In genomic region chr5:143495823-143496275, GRCh38 we compare ENCODE assay signal across 10 cellular contexts.
DNase-seq lines count a peak whose midpoint lies in the region; ATAC-seq and TF ChIP-seq lines count a peak whose summit lies in the region.
"Had no signal": no experiment of that assay in that cellular context is flagged by ENCODE, and none has a peak within 500 bp of the region (broad histone marks: within the 10 kb centered on the region; RNA-seq: fewer than 3 reads in every experiment).

No MANE protein-coding gene starts in this region.

- no peaks in the 10 kb centered on the region for H3K36me3 ChIP-seq in right lobe of liver
- H3K36me3 ChIP-seq in colonic mucosa: no peaks in the 10 kb centered on the region

- no peak for TF ChIP-seq POLR2A in right lobe of liver (IDR thresholded peaks at IDR 0.05)

- peaks cover 0 to 1% of the 10 kb centered on the region in 2 donors for H3K36me3 Mint-ChIP-seq in activated T-cell treated with anti-CD3 and anti-CD28 coated beads, Interleukin-2, amount 50 U/mL, for 72 hours (ENCODE audit: insufficient read depth in 2 of 2)
- H3K36me3 Mint-ChIP-seq: activated CD4-positive, alpha-beta memory T cell treated with anti-CD3 and anti-CD28 coated beads for 36 hours had no signal

- no peaks in the 10 kb centered on the region for H3K27me3 Mint-ChIP-seq in activated T-cell treated with anti-CD3 and anti-CD28 coated beads, Interleukin-2, amount 50 U/mL, for 72 hours (ENCODE audit: low read depth)
- H3K27me3 Mint-ChIP-seq: activated CD4-positive, alpha-beta memory T cell treated with anti-CD3 and anti-CD28 coated beads for 36 hours had no signal

- no peaks in the 10 kb centered on the region for H3K27me3 ChIP-seq in right lobe of liver
- no peaks in the 10 kb centered on the region for H3K27me3 ChIP-seq in colonic mucosa

- peak; percentile 64 to 78 (median 72) for ATAC-seq in right lobe of liver
- no peak for ATAC-seq in GM21526 (IDR thresholded peaks at IDR 0.05; ENCODE audit: low FRiP score, unreplicated experiment)
- no peak for ATAC-seq in activated T-cell treated with anti-CD3 and anti-CD28 coated beads, Interleukin-2, amount 50 U/mL, for 72 hours (replicated peaks in 1 of 2)

- H3K27ac ChIP-seq in right lobe of liver: peak overlapping the region; percentile 11 to 73 (median 29)
- H3K27ac ChIP-seq in colonic mucosa: no peak overlapping the region

- TF ChIP-seq CTCF in cardiac fibroblast (IDR thresholded peaks at IDR 0.05; ENCODE audit: low read depth, low read length): no peak
- TF ChIP-seq CTCF in right lobe of liver (IDR thresholded peaks at IDR 0.05): no peak
- TF ChIP-seq CTCF in colonic mucosa (IDR thresholded peaks at IDR 0.05): no peak

- H3K4me3 Mint-ChIP-seq in activated T-cell treated with anti-CD3 and anti-CD28 coated beads, Interleukin-2, amount 50 U/mL, for 72 hours: no peak overlapping the region
- H3K4me3 Mint-ChIP-seq: activated CD4-positive, alpha-beta memory T cell treated with anti-CD3 and anti-CD28 coated beads for 36 hours had no signal

- no peak overlapping the region for H3K27ac Mint-ChIP-seq in activated T-cell treated with anti-CD3 and anti-CD28 coated beads, Interleukin-2, amount 50 U/mL, for 72 hours
- H3K27ac Mint-ChIP-seq: activated CD4-positive, alpha-beta memory T cell treated with anti-CD3 and anti-CD28 coated beads for 36 hours had no signal

- peaks cover 0 to 4% of the 10 kb centered on the region in 2 donors for H3K9me3 Mint-ChIP-seq in activated T-cell treated with anti-CD3 and anti-CD28 coated beads, Interleukin-2, amount 50 U/mL, for 72 hours

- H3K4me1 Mint-ChIP-seq in activated T-cell treated with anti-CD3 and anti-CD28 coated beads, Interleukin-2, amount 50 U/mL, for 72 hours (ENCODE audit: low read depth): no peaks in the 10 kb centered on the region

- H3K9ac ChIP-seq in colonic mucosa (ENCODE audit: low read depth in 2 of 2, low read length in 2 of 2): no peak overlapping the region

- H3K4me3 ChIP-seq in cardiac fibroblast (replicated peaks in 1 of 2; ENCODE audit: low read depth in 2 of 2, low read length in 2 of 2) (no peak overlapping the region), right lobe of liver (peak overlapping the region in 1 of 3 donors; percentile 4), colonic mucosa (no peak overlapping the region)

- H3K9me3 ChIP-seq in right lobe of liver: no peaks in the 10 kb centered on the region
- no peaks in the 10 kb centered on the region for H3K9me3 ChIP-seq in colonic mucosa

- H3K4me1 ChIP-seq in right lobe of liver: peaks cover 0 to 45% (median 19%) of the 10 kb centered on the region in 4 donors
- H3K4me1 ChIP-seq in colonic mucosa: no peaks in the 10 kb centered on the region

- 5% methylated on average over 2 of the region's 2 CpGs for WGBS in right lobe of liver (ENCODE audit: insufficient coverage, low coverage, low lambda C conversion rate, missing lambda C conversion rate)

- DNase-seq in AG20443 (ENCODE audit: low spot score) (peak; percentile 28), NCI-H1092 (lab: John Stamatoyannopoulos, UW) (peak; percentile 44), cardiac fibroblast (ENCODE audit: low read depth in 2 of 2) (peak; percentile 87 to 93), right lobe of liver (peak in 1 of 3 donors; percentile 57), colonic mucosa (no peak)
- no peak for DNase-seq in central memory CD4-positive, alpha-beta T cell
- no peak for DNase-seq in activated T-cell treated with anti-CD3 and anti-CD28 coated beads, Interleukin-2, amount 50 U/mL, for 72 hours
- DNase-seq: activated CD4-positive, alpha-beta memory T cell treated with anti-CD3 and anti-CD28 coated beads for 36 hours; DMS153 had no signal

- intact Hi-C loops in right lobe of liver (cut with DNase I) (loop anchor here in 1 of 2 donors (10.0 kb wide), 1 partner anchor 91 kb away; the partner anchor contains the start of gene NR3C1), colonic mucosa (cut with DNase I) (no loop called here)

Comparison
In these comparisons a context has a peak if more than half of its experiments do, and no peak if none do; other contexts are left out.
1. DNase-seq: peak in AG20443 (single experiment), NCI-H1092 (single experiment) and cardiac fibroblast (2 of 2); none in central memory CD4-positive, alpha-beta T cell (single experiment), colonic mucosa (single experiment) and activated T-cell treated with anti-CD3 and anti-CD28 coated beads, Interleukin-2, amount 50 U/mL, for 72 hours (0 of 2).
2. ATAC-seq: peak in right lobe of liver (4 of 4); none in GM21526 (single experiment) and activated T-cell treated with anti-CD3 and anti-CD28 coated beads, Interleukin-2, amount 50 U/mL, for 72 hours (0 of 2).